Comparison of ENCODE assay signal across 19 cellular contexts in the genomic region with DNA sequence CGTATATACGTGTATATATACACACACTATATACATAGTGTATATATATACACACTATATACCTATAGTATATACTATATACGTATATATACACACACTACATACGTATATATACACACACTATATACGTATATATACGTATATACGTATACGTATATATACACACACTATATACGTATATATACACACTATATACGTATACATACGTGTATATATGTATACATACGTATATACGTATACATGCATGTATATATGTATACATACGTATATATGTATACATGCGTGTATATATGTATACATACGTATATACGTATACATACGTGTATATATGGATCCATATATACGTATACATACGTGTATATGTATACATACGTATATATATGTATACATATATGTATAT.
"Had no signal": no experiment of that assay in that cellular context is flagged by ENCODE, and none has a peak within 500 bp of the region (broad histone marks: within the 10 kb centered on the region; RNA-seq: fewer than 3 reads in every experiment).

No MANE protein-coding gene starts in this region.

- H3K4me3 ChIP-seq: MG63 had no signal

- DNase-seq: Karpas-422, KG1, MG63, NCI-H1092, NCI-H1105 treated with DMSO at 0.1 percent for 48 hours, NCI-H1417 treated with DMSO at 0.1 percent for 48 hours, NCI-H146, NCI-H1694 treated with DMSO at 0.1 percent for 48 hours, NCI-H1930, NCI-H2081, NCI-H2107, NCI-H2227 treated with DMSO at 0.1 percent for 48 hours, NCI-H524, NCI-H526 treated with DMSO at 0.1 percent for 48 hours, NCI-H748 treated with DMSO at 0.1 percent for 48 hours, PC-3, SHP77 had no signal

- H3K27me3 ChIP-seq: MG63 had no signal

- ATAC-seq: Panc1, PC-3 had no signal

- H3K9me3 ChIP-seq: MG63 had no signal

- H3K27ac ChIP-seq: RWPE1 had no signal
